Comparison of ENCODE assay signal across 25 cellular contexts in the genomic region with DNA sequence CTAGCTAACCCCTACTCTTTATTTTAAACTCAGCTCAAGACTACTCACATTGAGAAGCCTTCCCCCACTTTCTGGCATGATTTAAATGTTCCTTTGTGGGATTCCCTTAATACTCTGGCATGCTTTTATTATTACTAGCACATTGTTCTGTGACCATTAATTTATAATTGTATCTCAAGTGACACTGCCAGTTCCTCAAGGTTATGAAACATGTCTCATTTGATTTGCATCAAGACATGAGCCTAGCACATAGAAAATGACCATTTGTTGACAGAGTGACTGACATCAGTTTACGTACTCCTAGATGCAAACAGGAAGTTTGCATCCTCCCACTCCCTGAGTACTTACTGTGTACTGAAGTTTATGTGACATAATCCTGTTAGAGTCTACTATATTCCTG. TPM values are rescaled to one million over a fixed set of nuclear protein-coding genes. Genes with fewer than 3 reads are reported as not detected.
DNase-seq lines count a peak whose midpoint lies in the region; ATAC-seq, FAIRE-seq and TF ChIP-seq lines count a peak whose summit lies in the region.
"Had no signal": no experiment of that assay in that cellular context is flagged by ENCODE, and none has a peak within 500 bp of the region (broad histone marks: within the 10 kb centered on the region; RNA-seq: fewer than 3 reads in every experiment).

No MANE protein-coding gene starts in this region.

- H4K5ac ChIP-seq in IMR-90 (ENCODE audit: low read depth, low read length): no peak overlapping the region

- peak; percentile 84 for DNase-seq in A673 (ENCODE audit: low spot score)
- peak; percentile 13 for DNase-seq in IMR-90
- DNase-seq in bronchial epithelial cell (ENCODE audit: low read depth): peak; percentile 66
- DNase-seq in foreskin fibroblast: peak; percentile 55 to 69
- DNase-seq in NCI-H2081 (lab: John Stamatoyannopoulos, UW): no peak
- DNase-seq in D341Med (ENCODE audit: low spot score): no peak
- DNase-seq: activated CD4-positive, CD25-positive, alpha-beta regulatory T cell treated with anti-CD3 and anti-CD28 coated beads, Interleukin-2, amount 50 U/mL, for 72 hours; activated naive CD4-positive, alpha-beta T cell treated with anti-CD3 and anti-CD28 coated beads for 36 hours; activated T-cell treated with anti-CD3 and anti-CD28 coated beads, Interleukin-2, amount 50 U/mL, for 24 hours; aorta; effector memory CD4-positive, alpha-beta T cell; foreskin melanocyte; hypothalamus; islet precursor cell; lower lobe of right lung; NCI-H1092; NCI-H2107; NCI-H524 treated with DMSO at 0.1 percent for 48 hours had no signal

- in situ Hi-C loops in IMR-90 (cut with MboI; ENCODE audit: low sequenced_read_pairs): no loop called here

- H3K4me2 ChIP-seq in IMR-90 (ENCODE audit: low read depth, low read length): no peak overlapping the region
- H3K4me2 ChIP-seq: KMS-11 had no signal

- no peaks in the 10 kb centered on the region for H3K36me3 ChIP-seq in A673 (ENCODE audit: insufficient read depth, low read length, poor library complexity, severe bottlenecking)
- no peaks in the 10 kb centered on the region for H3K36me3 ChIP-seq in IMR-90 (ENCODE audit: control insufficient read depth, insufficient read depth, low read length)
- H3K36me3 ChIP-seq in bronchial epithelial cell (ENCODE audit: control insufficient read depth, insufficient read depth, low read length): no peaks in the 10 kb centered on the region
- H3K36me3 ChIP-seq: lower lobe of right lung had no signal

- H3K56ac ChIP-seq in IMR-90 (ENCODE audit: extremely low read depth, insufficient read depth, low read length): no peak overlapping the region

- no peak overlapping the region for H2BK120ac ChIP-seq in IMR-90 (ENCODE audit: low read depth, low read length)

- no peak overlapping the region for H3K4ac ChIP-seq in IMR-90 (ENCODE audit: low read depth, low read length)

- H2BK20ac ChIP-seq in IMR-90 (ENCODE audit: low read depth, low read length): no peak overlapping the region; the same call in 1 of the 2 replicates

- TF ChIP-seq CTCF in A673 (conservative IDR thresholded peaks at IDR 0.05; ENCODE audit: low read depth, low read length) (no peak), IMR-90 (conservative IDR thresholded peaks at IDR 0.05; ENCODE audit: low read depth, low read length) (no peak), bronchial epithelial cell (IDR thresholded peaks at IDR 0.05; ENCODE audit: insufficient read depth, low read length, severe bottlenecking) (no peak), foreskin fibroblast (IDR thresholded peaks at IDR 0.05; ENCODE audit: low read depth, low read length) (no peak)

- ATAC-seq in IMR-90 (ENCODE audit: low read depth) (no peak), GM18907 (IDR thresholded peaks at IDR 0.05; ENCODE audit: unreplicated experiment) (no peak)
- no peak for ATAC-seq in activated CD4-positive, CD25-positive, alpha-beta regulatory T cell treated with anti-CD3 and anti-CD28 coated beads, Interleukin-2, amount 50 U/mL, for 24 hours
- ATAC-seq: lower lobe of right lung had no signal

- H2AK9ac ChIP-seq in IMR-90 (replicated peaks; ENCODE audit: low read depth, low read length, poor library complexity): no peak overlapping the region

- H2BK15ac ChIP-seq in IMR-90 (ENCODE audit: low read depth, low read length): no peak overlapping the region

- no peaks in the 10 kb centered on the region for H4K20me1 ChIP-seq in IMR-90 (ENCODE audit: insufficient read depth, low read length)

- H3K79me1 ChIP-seq in IMR-90 (ENCODE audit: low read depth in 1 of 2, low read length in 2 of 2): no peaks in the 10 kb centered on the region

- H3K27ac ChIP-seq in A673 (ENCODE audit: low read depth, low read length, poor library complexity, severe bottlenecking): peak overlapping the region; percentile 11
- H3K27ac ChIP-seq in IMR-90 (ENCODE audit: insufficient read depth, low read length): no peak overlapping the region
- H3K27ac ChIP-seq: C4-2B, KMS-11, lower lobe of right lung had no signal

- intact Hi-C loops in A673 (cut with micrococcal nuclease; ENCODE audit: unreplicated experiment): no loop called here
- intact Hi-C loops in IMR-90 (cut with micrococcal nuclease): no loop called here

- WGBS in IMR-90 (ENCODE audit: extremely low coverage in 2 of 2, insufficient read length in 1 of 2), 2 experiments: no CpG with 5 or more reads among the region's 1 CpG

- H4K91ac ChIP-seq in IMR-90 (ENCODE audit: insufficient read depth, low read depth, low read length): no peak overlapping the region

- peaks cover 34% of the 10 kb centered on the region for H3K4me1 ChIP-seq in A673 (ENCODE audit: insufficient read depth, low read length, poor library complexity, severe bottlenecking)
- peaks cover 3% of the 10 kb centered on the region; the same call in 1 of the 2 replicates for H3K4me1 ChIP-seq in IMR-90 (ENCODE audit: control insufficient read depth, insufficient read depth, low read length)
- H3K4me1 ChIP-seq: lower lobe of right lung had no signal

- H2BK5ac ChIP-seq in IMR-90 (ENCODE audit: low read depth, low read length, poor library complexity, severe bottlenecking): no peak overlapping the region

- H3K4me3 ChIP-seq in A673 (ENCODE audit: low read depth, low read length, poor library complexity, severe bottlenecking): no peak overlapping the region
- H3K4me3 ChIP-seq in IMR-90 (ENCODE audit: insufficient read depth, low read depth, low read length): no peak overlapping the region
- no peak overlapping the region for H3K4me3 ChIP-seq in bronchial epithelial cell (ENCODE audit: low read depth, low read length)
- H3K4me3 ChIP-seq in foreskin fibroblast (ENCODE audit: low read depth in 1 of 2, low read length in 2 of 2): no peak overlapping the region
- H3K4me3 ChIP-seq: lower lobe of right lung had no signal

- H3K27me3 ChIP-seq in A673 (replicated peaks; ENCODE audit: insufficient read depth, low read depth, low read length, poor library complexity) (no peaks in the 10 kb centered on the region), IMR-90 (ENCODE audit: control insufficient read depth, insufficient read depth, low read length) (no peaks in the 10 kb centered on the region), bronchial epithelial cell (ENCODE audit: control insufficient read depth, insufficient read depth, low read length) (no peaks in the 10 kb centered on the region)

- no peak overlapping the region for H2AFZ ChIP-seq in IMR-90 (replicated peaks; ENCODE audit: low read length, poor library complexity)

- no peak for TF ChIP-seq RAD21 in IMR-90 (IDR thresholded peaks at IDR 0.05; ENCODE audit: low read length)

- H3K9ac ChIP-seq in IMR-90 (ENCODE audit: low read depth, low read length): no peak overlapping the region
- H3K9ac ChIP-seq: KMS-11 had no signal

- no peaks in the 10 kb centered on the region for H3K9me1 ChIP-seq in IMR-90 (ENCODE audit: insufficient read depth, low read length)

- dilution Hi-C loops in IMR-90 (cut with HindIII; ENCODE audit: low sequenced_read_pairs, unreplicated experiment): no loop called here

- no TSS peak for BruUV-seq in A673 (replicated peaks; lab: Mats Ljungman, UMichigan)
- BruUV-seq in IMR-90 (replicated peaks; lab: Mats Ljungman, UMichigan): no TSS peak

- no peak for FAIRE-seq in bronchial epithelial cell (lab: Jason Lieb, UNC)
- FAIRE-seq: GM12891, H1, urothelium cell line had no signal

- H2AK5ac ChIP-seq in IMR-90 (ENCODE audit: low read depth, low read length): no peak overlapping the region

- H3K18ac ChIP-seq in IMR-90 (ENCODE audit: low read depth, low read length): no peak overlapping the region; the same call in 1 of the 2 replicates

- TF ChIP-seq POLR2A in IMR-90 (IDR thresholded peaks at IDR 0.05; ENCODE audit: low read depth, low read length): no peak

- H3K14ac ChIP-seq in IMR-90 (replicated peaks; ENCODE audit: low read depth, low read length): 0 out of 2 replicates have a peak overlapping the region, but pooled peaks have one; percentile 10

- H3K9me3 ChIP-seq in A673 (ENCODE audit: low read depth, low read length, poor library complexity, severe bottlenecking): no peaks in the 10 kb centered on the region
- H3K9me3 ChIP-seq in IMR-90 (ENCODE audit: control insufficient read depth, insufficient read depth, low read length): no peaks in the 10 kb centered on the region
- H3K9me3 ChIP-seq: lower lobe of right lung had no signal

- CTCF ChIA-PET in A673 (lab: Charles Lee): no interaction called here
- CTCF ChIA-PET in IMR-90 (lab: Yijun Ruan, JAX): no interaction called here

- peak overlapping the region in 1 of 2 experiments; percentile 22; a peak in 1 of 4 replicates for H4K8ac ChIP-seq in IMR-90 (ENCODE audit: low read depth in 2 of 2, low read length in 2 of 2)

- H3K23ac ChIP-seq in IMR-90 (ENCODE audit: low read depth, low read length): no peak overlapping the region

- POLR2A ChIA-PET in A673 (lab: Charles Lee; ENCODE audit: low non-redundant PET) (no interaction called here), IMR-90 (lab: Charles Lee; ENCODE audit: unreplicated experiment) (interaction anchor here (0.7 kb wide), 1 partner anchor 166 kb away, joined by 3 read pairs; no protein-coding TSS in a partner anchor)

TF ChIP-seq in IMR-90, 13 proteins besides CTCF, POLR2A, EP300 and RAD21 (continues in another document):
- TF ChIP-seq MAZ (IDR thresholded peaks at IDR 0.05; ENCODE audit: borderline replicate concordance, low read depth, low read length) (no peak), NFE2L2 (IDR thresholded peaks at IDR 0.05; ENCODE audit: low read depth, low read length) (no peak), SMC3 (IDR thresholded peaks at IDR 0.05; ENCODE audit: low read depth, low read length) (no peak), CHD1 (IDR thresholded peaks at IDR 0.05; ENCODE audit: low read depth, low read length) (no peak), MXI1 (IDR thresholded peaks at IDR 0.05; ENCODE audit: borderline replicate concordance, low read depth, low read length) (no peak), CEBPB (IDR thresholded peaks at IDR 0.05; ENCODE audit: low read depth, low read length) (no peak), FOS (IDR thresholded peaks at IDR 0.05; ENCODE audit: low read depth, low read length) (no peak), MAFK (IDR thresholded peaks at IDR 0.05; ENCODE audit: low read depth, low read length) (no peak), BHLHE40 (IDR thresholded peaks at IDR 0.05; ENCODE audit: low read depth, low read length) (no peak)

RNA-seq across cellular contexts. Expression of gene RGS4, which starts 15.2 kb away (rescaled TPM):
- total RNA-seq in A673 (2021) (23.8 and 24.2 TPM in 2 replicates), IMR-90 (2012; rRNA removed) (538 and 635 TPM in 2 replicates), bronchial epithelial cell (under 0.01 TPM in 1 of 2 replicates, not detected in the other)
- 201 and 202 TPM in 2 replicates for polyA plus RNA-seq in IMR-90 (2012; rRNA removed)
- polyA plus RNA-seq in IMR-90 (2012; cell fraction: cytosol; rRNA removed): 33.4 and 56.3 TPM in 2 replicates
- 19.5 and 85.3 TPM in 2 replicates for polyA plus RNA-seq in IMR-90 (2012; cell fraction: nucleus; rRNA removed; ENCODE audit: low replicate concordance)
- total RNA-seq: activated naive CD4-positive, alpha-beta T cell treated with anti-CD3 and anti-CD28 coated beads for 36 hours had no signal

Comparison
In these comparisons a context has a peak if more than half of its experiments do, and no peak if none do; other contexts are left out.
1. DNase-seq: peak in A673 (single experiment), IMR-90 (single experiment), bronchial epithelial cell (single experiment) and foreskin fibroblast (2 of 2); none in NCI-H2081 (0 of 2) and D341Med (single experiment).
2. RNA of gene RGS4, which starts 15.2 kb away (total RNA-seq): 538 to 635 TPM in IMR-90 and 23.8 to 24.2 TPM in A673; under 0.01 TPM in bronchial epithelial cell; every median in the first group is over 10 times any median in the second.